Comparison of ENCODE assay signal across 21 cellular contexts in genomic region chr10:128174581-128175559, GRCh38.
"Had no signal": no experiment of that assay in that cellular context is flagged by ENCODE, and none has a peak within 500 bp of the region (broad histone marks: within the 10 kb centered on the region; RNA-seq: fewer than 3 reads in every experiment).

No MANE protein-coding gene starts in this region.

- H3K4me1 Mint-ChIP-seq: stimulated activated effector memory CD8-positive, alpha-beta T cell treated with anti-CD3 and anti-CD28 coated beads, Interleukin-12 subunit alpha, Interleukin-12 subunit beta, amount 100 ng/mL, for 72 hours had no signal

- DNase-seq: dermis blood vessel endothelial cell; foreskin keratinocyte; head of caudate nucleus; kidney; left cardiac atrium; left ventricle myocardium superior; mesendoderm; naive B cell; occipital lobe; pancreas; right cardiac atrium; stimulated activated CD4-positive, alpha-beta T cell treated with anti-CD3 and anti-CD28 coated beads, Interleukin-4, amount 100 ng/mL, for 1 hour; stimulated activated CD8-positive, alpha-beta memory T cell treated with anti-CD3 and anti-CD28 coated beads, Interleukin-4, amount 100 ng/mL, for 48 hours; stimulated activated naive CD8-positive, alpha-beta T cell treated with anti-CD3 and anti-CD28 coated beads, Interleukin-15, Interleukin-2, amounts not matched to agents 100 U/mL and 50 U/mL, for 24 hours; tibial artery; upper lobe of left lung; uterus had no signal

- H3K9me3 ChIP-seq: pancreas, uterus had no signal

- H3K27ac Mint-ChIP-seq: naive B cell; nephron; progenitor cell of endocrine pancreas; stimulated activated effector memory CD8-positive, alpha-beta T cell treated with anti-CD3 and anti-CD28 coated beads, Interleukin-12 subunit alpha, Interleukin-12 subunit beta, amount 100 ng/mL, for 72 hours had no signal

- H3K4me1 ChIP-seq: foreskin keratinocyte, pancreas, tibial artery, upper lobe of left lung, uterus had no signal

- H3K4me3 Mint-ChIP-seq: nephron; stimulated activated effector memory CD8-positive, alpha-beta T cell treated with anti-CD3 and anti-CD28 coated beads, Interleukin-12 subunit alpha, Interleukin-12 subunit beta, amount 100 ng/mL, for 72 hours had no signal

- H3K27me3 ChIP-seq: hepatocyte, pancreas, upper lobe of left lung, uterus had no signal

- ATAC-seq: foreskin keratinocyte; left cardiac atrium; left ventricle myocardium superior; pancreas; right cardiac atrium; stimulated activated effector memory CD8-positive, alpha-beta T cell treated with anti-CD3 and anti-CD28 coated beads, Interleukin-12 subunit alpha, Interleukin-12 subunit beta, amount 100 ng/mL, for 72 hours; stimulated activated naive CD8-positive, alpha-beta T cell treated with anti-CD3 and anti-CD28 coated beads, Interleukin-15, Interleukin-2, amounts not matched to agents 100 U/mL and 50 U/mL, for 24 hours had no signal

- H3K27ac ChIP-seq: foreskin keratinocyte, hepatocyte, pancreas, tibial artery, upper lobe of left lung, uterus had no signal

- H3K36me3 Mint-ChIP-seq: stimulated activated effector memory CD8-positive, alpha-beta T cell treated with anti-CD3 and anti-CD28 coated beads, Interleukin-12 subunit alpha, Interleukin-12 subunit beta, amount 100 ng/mL, for 72 hours had no signal

- H3K36me3 ChIP-seq: pancreas, tibial artery, upper lobe of left lung, uterus had no signal

- H3K4me3 ChIP-seq: hepatocyte, pancreas, tibial artery, upper lobe of left lung, uterus had no signal
